22 cellular contexts compared by ENCODE assay signal in the genomic region with DNA sequence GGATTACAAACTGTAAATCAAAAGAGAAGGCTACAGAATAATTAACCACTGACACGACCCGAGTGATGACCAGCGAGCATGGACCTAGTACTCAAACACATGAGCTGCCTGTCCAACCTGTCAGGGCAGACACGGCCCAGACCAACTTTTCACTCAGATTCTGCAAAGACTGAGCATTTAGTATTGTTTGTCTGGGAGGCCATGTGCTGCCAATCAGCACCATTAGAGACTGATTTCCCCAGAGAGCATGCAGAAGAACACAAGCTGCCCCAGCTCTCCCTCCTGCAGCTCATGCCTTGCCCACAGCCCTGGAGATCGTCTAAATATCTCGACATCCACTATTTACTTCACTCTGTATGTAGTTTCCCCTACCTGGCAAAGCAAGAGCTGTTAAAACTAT.
"Had no signal": no experiment of that assay in that cellular context is flagged by ENCODE, and none has a peak within 500 bp of the region (broad histone marks: within the 10 kb centered on the region; RNA-seq: fewer than 3 reads in every experiment).

No MANE protein-coding gene starts in this region.

- H3K4me3 ChIP-seq: lower lobe of right lung, neural progenitor cell, prostate gland, right atrium auricular region, smooth muscle cell, thoracic aorta, tibial nerve, upper lobe of right lung, uterus had no signal

- H3K27ac Mint-ChIP-seq: effector memory CD8-positive, alpha-beta T cell; naive thymus-derived CD8-positive, alpha-beta T cell; neural progenitor cell had no signal

- DNase-seq: cortex of kidney; effector memory CD8-positive, alpha-beta T cell; hypothalamus; immature natural killer cell; left ventricle myocardium superior; lower lobe of right lung; naive thymus-derived CD8-positive, alpha-beta T cell; stimulated activated CD4-positive, alpha-beta T cell treated with anti-CD3 and anti-CD28 coated beads, Interleukin-12 subunit alpha, Interleukin-12 subunit beta, amount 100 ng/mL, for 4 hours; stimulated activated CD4-positive, alpha-beta T cell treated with anti-CD3 and anti-CD28 coated beads, Interleukin-1b, Interleukin-23, amount 100 ng/mL, for 48 hours; stimulated activated CD4-positive, alpha-beta T cell treated with anti-CD3 and anti-CD28 coated beads, Interleukin-4, amount 100 ng/mL, for 1 hour; stimulated activated CD8-positive, alpha-beta memory T cell treated with anti-CD3 and anti-CD28 coated beads, Interleukin-4, amount 100 ng/mL, for 48 hours; stimulated activated naive CD4-positive, alpha-beta T cell treated with Interleukin-2 at 50 U/mL for 16 hours; upper lobe of right lung; uterus had no signal

- H3K9ac ChIP-seq: neural progenitor cell, parathyroid adenoma had no signal

- H3K4me2 ChIP-seq: neural progenitor cell, smooth muscle cell had no signal

- H2AFZ ChIP-seq: neural progenitor cell, parathyroid adenoma had no signal

- H3K36me3 Mint-ChIP-seq: immature natural killer cell, neural progenitor cell had no signal

- H3K4me1 ChIP-seq: neural progenitor cell, parathyroid adenoma, prostate gland, right atrium auricular region, uterus had no signal

- H3K27me3 Mint-ChIP-seq: effector memory CD8-positive, alpha-beta T cell had no signal

- H3K9me3 Mint-ChIP-seq: immature natural killer cell had no signal

- ATAC-seq: effector memory CD8-positive, alpha-beta T cell; left ventricle myocardium superior; lower lobe of right lung; naive thymus-derived CD8-positive, alpha-beta T cell; sciatic nerve; upper lobe of right lung had no signal

- H3K27me3 ChIP-seq: neural progenitor cell, right atrium auricular region, tibial nerve, upper lobe of right lung, uterus had no signal

- H3K9me3 ChIP-seq: lower lobe of right lung, prostate gland, right atrium auricular region, thoracic aorta, tibial nerve, upper lobe of right lung, uterus had no signal

- H3K4me3 Mint-ChIP-seq: effector memory CD8-positive, alpha-beta T cell; immature natural killer cell; naive thymus-derived CD8-positive, alpha-beta T cell; neural progenitor cell had no signal

- H3K36me3 ChIP-seq: lower lobe of right lung, neural progenitor cell, prostate gland, right atrium auricular region, thoracic aorta, tibial nerve, upper lobe of right lung, uterus had no signal

- H3K27ac ChIP-seq: lower lobe of right lung, neural progenitor cell, parathyroid adenoma, prostate gland, right atrium auricular region, thoracic aorta, tibial nerve, upper lobe of right lung, uterus had no signal
